ENCODE assay signal across 8 cellular contexts in the genomic region with DNA sequence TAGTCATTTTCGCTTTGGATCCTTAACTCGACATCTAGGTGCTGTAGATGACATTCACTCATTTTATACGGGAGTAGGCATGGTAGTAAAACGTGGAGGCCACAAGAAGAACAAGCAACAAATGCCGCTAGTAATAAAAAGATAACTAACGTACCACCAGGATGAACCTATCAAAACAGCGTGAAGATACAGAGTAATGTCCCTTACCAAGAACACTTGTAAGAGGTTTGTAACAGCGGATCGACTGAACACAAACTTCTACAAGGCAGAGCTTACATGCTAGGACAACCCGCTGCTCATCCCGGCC. TPM values are rescaled to one million over a fixed set of nuclear protein-coding genes. Genes with fewer than 3 reads are reported as not detected.
A peak's percentile ranks its signal among the peaks of the same experiment; 100 is the strongest.
DNase-seq lines count a peak whose midpoint lies in the region; ATAC-seq and TF ChIP-seq lines count a peak whose summit lies in the region.

No MANE protein-coding gene starts in this region.

- H3K9me2 ChIP-seq in GM23338 (ENCODE audit: insufficient read depth), result 0 out of 2 replicates have a peak, but pooled peaks cover under 1% of the 10 kb centered on the region

- H3K36me3 Mint-ChIP-seq in GM23338 (ENCODE audit: low read depth), result peaks cover 19% of the 10 kb centered on the region
- H3K36me3 Mint-ChIP-seq in activated CD8-positive, alpha-beta T cell treated with anti-CD3 and anti-CD28 coated beads, Interleukin-2, amount 10 ng/mL, durations not matched to agents 7 days and 5 days (ENCODE audit: low read depth), result peaks cover 38% of the 10 kb centered on the region

- H3K27ac Mint-ChIP-seq in GM23338, result peak overlapping the region; percentile 97
- peak overlapping the region; percentile 97 for H3K27ac Mint-ChIP-seq in activated CD8-positive, alpha-beta T cell treated with anti-CD3 and anti-CD28 coated beads, Interleukin-2, amount 10 ng/mL, durations not matched to agents 7 days and 5 days

- peak overlapping the region; percentile 56; the same call in 1 of the 2 replicates for H3K27ac ChIP-seq in GM23338 (ENCODE audit: low read depth)
- H3K27ac ChIP-seq in iPS-20b (ENCODE audit: low read length), result peak overlapping the region; percentile 35
- peak overlapping the region; percentile 91 to 97 (median 93) for H3K27ac ChIP-seq in stomach

- H3K27me3 Mint-ChIP-seq in GM23338 (ENCODE audit: insufficient read depth, low read depth, poor library complexity), result peaks cover 6% of the 10 kb centered on the region
- no peaks in the 10 kb centered on the region for H3K27me3 Mint-ChIP-seq in activated CD8-positive, alpha-beta T cell treated with anti-CD3 and anti-CD28 coated beads, Interleukin-2, amount 10 ng/mL, durations not matched to agents 7 days and 5 days (ENCODE audit: low read depth)

- WGBS in stomach, 5 donors, result 1 to 2% (median 1%) methylated on average over 10 to 11 of the region's 11 CpGs

- TF ChIP-seq POLR2A in stomach (IDR thresholded peaks at IDR 0.05), result no peak

- H3K4me3 Mint-ChIP-seq in GM23338, result peak overlapping the region; percentile 99
- peak overlapping the region; percentile 98 for H3K4me3 Mint-ChIP-seq in activated CD8-positive, alpha-beta T cell treated with anti-CD3 and anti-CD28 coated beads, Interleukin-2, amount 10 ng/mL, durations not matched to agents 7 days and 5 days

- no peak for TF ChIP-seq EP300 in stomach (IDR thresholded peaks at IDR 0.05)

- 0 out of 3 replicates have a peak, but pooled peaks cover 5% of the 10 kb centered on the region for H3K9me3 Mint-ChIP-seq in GM23338
- no peaks in the 10 kb centered on the region for H3K9me3 Mint-ChIP-seq in activated CD8-positive, alpha-beta T cell treated with anti-CD3 and anti-CD28 coated beads, Interleukin-2, amount 10 ng/mL, durations not matched to agents 7 days and 5 days (ENCODE audit: insufficient read depth)

- H3K36me3 ChIP-seq in GM23338 (ENCODE audit: insufficient read depth) (no peaks in the 10 kb centered on the region), iPS-20b (ENCODE audit: insufficient read depth, low read depth, low read length) (no peaks in the 10 kb centered on the region), stomach (peaks cover 0 to 4% (median 0%) of the 10 kb centered on the region in 4 donors)

- peaks cover 57% of the 10 kb centered on the region for H3K79me2 ChIP-seq in GM23338 (replicated peaks; ENCODE audit: insufficient read depth)

- DNase-seq in AG10803 (ENCODE audit: low read depth) (peak; percentile 23), GM23338 (ENCODE audit: low spot score) (no peak), stomach (no peak), NCI-H1694 (lab: John Stamatoyannopoulos, UW) (no peak), head of caudate nucleus (no peak), NCI-H1105 treated with DMSO at 0.1 percent for 48 hours (lab: John Stamatoyannopoulos, UW) (no peak)
- no peak for DNase-seq in activated CD8-positive, alpha-beta T cell treated with anti-CD3 and anti-CD28 coated beads, Interleukin-2, amount 10 ng/mL, durations not matched to agents 7 days and 5 days

- H3K4me3 ChIP-seq in AG10803 (ENCODE audit: low read length) (peak overlapping the region; percentile 63), GM23338 (peak overlapping the region; percentile 90), iPS-20b (ENCODE audit: low read length) (peak overlapping the region; percentile 98), stomach (peak overlapping the region; percentile 83 to 93 (median 88))

- H3K4me1 ChIP-seq in GM23338 (ENCODE audit: insufficient read depth), result peaks cover 35% of the 10 kb centered on the region
- peaks cover 12% of the 10 kb centered on the region for H3K4me1 ChIP-seq in iPS-20b (ENCODE audit: insufficient read depth, low read length)
- peaks cover 18 to 72% (median 43%) of the 10 kb centered on the region in 4 donors for H3K4me1 ChIP-seq in stomach

- no peaks in the 10 kb centered on the region for H3F3A ChIP-seq in GM23338 (replicated peaks; ENCODE audit: low read depth)

- intact Hi-C loops in stomach (cut with DNase I; ENCODE audit: low total_unique reads), result no loop called here
- intact Hi-C loops in head of caudate nucleus (cut with DNase I), result no loop called here

- ATAC-seq in GM23338, result peak; percentile 30; the same call in 2 of the 3 replicates
- ATAC-seq in activated CD8-positive, alpha-beta T cell treated with anti-CD3 and anti-CD28 coated beads, Interleukin-2, amount 10 ng/mL, durations not matched to agents 7 days and 5 days, result peak; percentile 9

- peaks cover 36% of the 10 kb centered on the region for H4K20me1 ChIP-seq in GM23338 (replicated peaks; ENCODE audit: insufficient read depth)

- H3K9me3 ChIP-seq in iPS-20b (ENCODE audit: insufficient read depth, low read depth, low read length), result no peaks in the 10 kb centered on the region
- no peaks in the 10 kb centered on the region for H3K9me3 ChIP-seq in stomach

- POLR2A ChIA-PET in activated CD8-positive, alpha-beta T cell treated with anti-CD3 and anti-CD28 coated beads, Interleukin-2, amount 10 ng/mL, durations not matched to agents 7 days and 5 days (lab: Charles Lee), result interaction anchor here (1.1 kb wide), 1 partner anchor 10 kb away, joined by 6 read pairs; no protein-coding TSS in a partner anchor

- peak overlapping the region; percentile 91 for H3K9ac ChIP-seq in iPS-20b (ENCODE audit: low read depth, low read length)

- H3K4me2 ChIP-seq in GM23338, result peak overlapping the region; percentile 94

- CTCF ChIA-PET in activated CD8-positive, alpha-beta T cell treated with anti-CD3 and anti-CD28 coated beads, Interleukin-2, amount 10 ng/mL, durations not matched to agents 7 days and 5 days (lab: Charles Lee), result interaction anchor here (0.9 to 2.9 kb wide), 4 partner anchors 8 to 19 kb away, joined by 3 to 19 read pairs (median 3); no protein-coding TSS in a partner anchor

- TF ChIP-seq CTCF in AG10803 (conservative IDR thresholded peaks at IDR 0.05; ENCODE audit: low read length) (no peak), GM23338 (conservative IDR thresholded peaks at IDR 0.05; ENCODE audit: low read depth in 2 of 2) (no peak), stomach (IDR thresholded peaks at IDR 0.05) (no peak)

- H2AFZ ChIP-seq in GM23338, result peak overlapping the region; percentile 73; the same call in 1 of the 2 replicates

- peaks cover 43% of the 10 kb centered on the region for H3K4me1 Mint-ChIP-seq in GM23338
- H3K4me1 Mint-ChIP-seq in activated CD8-positive, alpha-beta T cell treated with anti-CD3 and anti-CD28 coated beads, Interleukin-2, amount 10 ng/mL, durations not matched to agents 7 days and 5 days (ENCODE audit: low read depth), result peaks cover 45% of the 10 kb centered on the region

- no peaks in the 10 kb centered on the region for H3K27me3 ChIP-seq in GM23338 (ENCODE audit: insufficient read depth)
- no peaks in the 10 kb centered on the region for H3K27me3 ChIP-seq in iPS-20b (ENCODE audit: insufficient read depth, low read length)
- H3K27me3 ChIP-seq in stomach, result no peaks in the 10 kb centered on the region

TF ChIP-seq in GM23338, 12 proteins besides CTCF, POLR2A, EP300 and RAD21 (continues in another document):
- TF ChIP-seq STAT1 (IDR thresholded peaks at IDR 0.05; ENCODE audit: unreplicated experiment) (no peak), EZH2phosphoT487 (IDR thresholded peaks at IDR 0.05; ENCODE audit: unreplicated experiment) (no peak), JUNB (IDR thresholded peaks at IDR 0.05; ENCODE audit: unreplicated experiment) (no peak), ZNF331 (CRISPR knock-in tag; IDR thresholded peaks at IDR 0.05; ENCODE audit: low read depth) (no peak), EZH2 (IDR thresholded peaks at IDR 0.05; ENCODE audit: low read depth, unreplicated experiment) (no peak), NANOG (IDR thresholded peaks at IDR 0.05; ENCODE audit: borderline replicate concordance) (no peak)
- TF ChIP-seq, protein P1, sequence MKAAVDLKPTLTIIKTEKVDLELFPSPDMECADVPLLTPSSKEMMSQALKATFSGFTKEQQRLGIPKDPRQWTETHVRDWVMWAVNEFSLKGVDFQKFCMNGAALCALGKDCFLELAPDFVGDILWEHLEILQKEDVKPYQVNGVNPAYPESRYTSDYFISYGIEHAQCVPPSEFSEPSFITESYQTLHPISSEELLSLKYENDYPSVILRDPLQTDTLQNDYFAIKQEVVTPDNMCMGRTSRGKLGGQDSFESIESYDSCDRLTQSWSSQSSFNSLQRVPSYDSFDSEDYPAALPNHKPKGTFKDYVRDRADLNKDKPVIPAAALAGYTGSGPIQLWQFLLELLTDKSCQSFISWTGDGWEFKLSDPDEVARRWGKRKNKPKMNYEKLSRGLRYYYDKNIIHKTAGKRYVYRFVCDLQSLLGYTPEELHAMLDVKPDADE (IDR thresholded peaks at IDR 0.05), result no peak

RNA-seq across cellular contexts. Expression of a gene that starts 0.7 kb away (rescaled TPM):
- total RNA-seq in GM23338 (2014; rRNA removed; shearing (Covaris generic)), result 109 and 133 TPM in 2 replicates
- polyA plus RNA-seq in GM23338 (2016; fragmentation: Nextera tagmentation; extraction: Ambion mirVana), result 187 and 192 TPM in 2 replicates
- 10 to 100 TPM; 66.7 to 68.4 TPM for total RNA-seq in activated CD8-positive, alpha-beta T cell treated with anti-CD3 and anti-CD28 coated beads, Interleukin-2, amount 10 ng/mL, durations not matched to agents 7 days and 5 days
- total RNA-seq in stomach, result 100 to 1,000 TPM in 1 of 5 donors, 10 to 100 TPM in 4; 37.7 to 102 (median 52.9) TPM
- 10 to 100 TPM; 14.4 to 25.4 (median 15.3) TPM for polyA plus RNA-seq in stomach

Comparison
In these comparisons a context has a peak if more than half of its experiments do, and no peak if none do; other contexts are left out.
1. H3K27ac ChIP-seq: peak in every context shown above with its lines; median percentile 93 in stomach; 56 in GM23338; 35 in iPS-20b.